ENCODE assay signal across 8 cellular contexts in genomic region chr1:111450185-111450584, GRCh38. TPM values are rescaled to one million over a fixed set of nuclear protein-coding genes. Genes with fewer than 3 reads are reported as not detected.
DNase-seq lines count a peak whose midpoint lies in the region; ATAC-seq and TF ChIP-seq lines count a peak whose summit lies in the region.

No MANE protein-coding gene starts in this region.

- 41 to 46% (median 44%) methylated on average over 3 of the region's 3 CpGs for WGBS in psoas muscle, 3 donors

- peak overlapping the region; percentile 42 for H3K27ac ChIP-seq in SJSA1
- peak overlapping the region; percentile 89 for H3K27ac ChIP-seq in psoas muscle

- intact Hi-C loops in psoas muscle (cut with DNase I), result no loop called here

- H3K9me3 ChIP-seq in ES-I3 (ENCODE audit: control insufficient read depth, insufficient read depth, low read length) (no peaks in the 10 kb centered on the region), SJSA1 (replicated peaks) (no peaks in the 10 kb centered on the region), psoas muscle (no peaks in the 10 kb centered on the region)

- no peak for ATAC-seq in psoas muscle
- no peak for ATAC-seq in GM18519 (IDR thresholded peaks at IDR 0.05; ENCODE audit: low FRiP score, unreplicated experiment)
- ATAC-seq in GM19351 (IDR thresholded peaks at IDR 0.05; ENCODE audit: unreplicated experiment), result no peak

- TF ChIP-seq CTCF in fibroblast of pulmonary artery (IDR thresholded peaks at IDR 0.05; ENCODE audit: low read length, missing control alignments) (no peak), psoas muscle (IDR thresholded peaks at IDR 0.05) (no peak)

- no peak for DNase-seq in SJSA1 (ENCODE audit: low read depth in 1 of 2, low spot score in 2 of 2)
- no peak for DNase-seq in fibroblast of pulmonary artery (ENCODE audit: low read depth)
- no peak for DNase-seq in psoas muscle
- no peak for DNase-seq in kidney tubule cell (ENCODE audit: low spot score)
- DNase-seq in NCI-H446 (lab: John Stamatoyannopoulos, UW), result no peak

- no peaks in the 10 kb centered on the region; the same call in 1 of the 2 replicates for H3K4me1 ChIP-seq in ES-I3 (ENCODE audit: insufficient read depth, low read length)
- H3K4me1 ChIP-seq in SJSA1 (replicated peaks), result peaks cover 14% of the 10 kb centered on the region; the same call in 1 of the 2 replicates
- H3K4me1 ChIP-seq in psoas muscle, result peaks cover 54% of the 10 kb centered on the region

- H3K9ac ChIP-seq in ES-I3 (ENCODE audit: low read depth, low read length), result peak overlapping the region; percentile 88

- H3K4me3 ChIP-seq in SJSA1 (peak overlapping the region; percentile 55), fibroblast of pulmonary artery (replicated peaks; ENCODE audit: low read depth, low read length) (peak overlapping the region; percentile 89), psoas muscle (peak overlapping the region; percentile 86)

- H3K27me3 ChIP-seq in SJSA1 (replicated peaks) (no peaks in the 10 kb centered on the region), psoas muscle (ENCODE audit: insufficient read depth in 3 of 3, low read length in 2 of 3) (no peaks in the 10 kb centered on the region)

- H3K36me3 ChIP-seq in ES-I3 (ENCODE audit: insufficient read depth, low read length) (peaks cover 23% of the 10 kb centered on the region), SJSA1 (peaks cover 75% of the 10 kb centered on the region), psoas muscle (ENCODE audit: insufficient read depth in 1 of 2, low read depth in 1 of 2) (peaks cover 8 to 46% of the 10 kb centered on the region in 2 donors)

RNA-seq across cellular contexts. Expression of gene ATP5PB, which starts 0.9 kb away (rescaled TPM):
- total RNA-seq in SJSA1 (2014; rRNA removed; shearing (Covaris generic)), result 432 and 553 TPM in 2 replicates
- total RNA-seq in psoas muscle, result 100 to 1,000 TPM; 272 to 484 (median 398) TPM
- 100 to 1,000 TPM; 378 to 649 (median 465) TPM for polyA plus RNA-seq in psoas muscle

RNA-seq across cellular contexts. Expression of gene WDR77, which starts 1.1 kb away (rescaled TPM):
- 47.7 and 50.4 TPM in 2 replicates for total RNA-seq in SJSA1 (2014; rRNA removed; shearing (Covaris generic))
- 10 to 100 TPM; 35.3 to 48.2 (median 42.9) TPM for total RNA-seq in psoas muscle
- 100 to 1,000 TPM in 1 of 3 donors, 10 to 100 TPM in 2; 36.7 to 103 (median 62.7) TPM for polyA plus RNA-seq in psoas muscle

RNA-seq across cellular contexts. Expression of gene OVGP1, which starts 22.6 kb away (rescaled TPM):
- 0.06 and 0.18 TPM in 2 replicates for total RNA-seq in SJSA1 (2014; rRNA removed; shearing (Covaris generic))
- under 1 TPM; 0.25 to 0.64 (median 0.54) TPM for total RNA-seq in psoas muscle
- under 1 TPM; 0.25 to 0.39 (median 0.28) TPM for polyA plus RNA-seq in psoas muscle

RNA-seq across cellular contexts. Expression of gene C1orf162, which starts 23.6 kb away (rescaled TPM):
- not detected in 2 replicates for total RNA-seq in SJSA1 (2014; rRNA removed; shearing (Covaris generic))
- total RNA-seq in psoas muscle, result 1 to 10 TPM; 3.6 to 8.5 (median 6.3) TPM
- 1 to 10 TPM; 3.8 to 9.9 (median 4.1) TPM for polyA plus RNA-seq in psoas muscle

RNA-seq across cellular contexts. Expression of gene ADORA3, which starts 53.2 kb away (rescaled TPM):
- not detected in 2 replicates for total RNA-seq in SJSA1 (2014; rRNA removed; shearing (Covaris generic))
- total RNA-seq in psoas muscle, result 1 to 10 TPM in 3 of 4 donors, under 1 TPM in 1; 0.71 to 2.1 (median 2.0) TPM
- polyA plus RNA-seq in psoas muscle, result 1 to 10 TPM in 1 of 3 donors, under 1 TPM in 2; 0.45 to 1.2 (median 0.69) TPM
